In the genomic region with DNA sequence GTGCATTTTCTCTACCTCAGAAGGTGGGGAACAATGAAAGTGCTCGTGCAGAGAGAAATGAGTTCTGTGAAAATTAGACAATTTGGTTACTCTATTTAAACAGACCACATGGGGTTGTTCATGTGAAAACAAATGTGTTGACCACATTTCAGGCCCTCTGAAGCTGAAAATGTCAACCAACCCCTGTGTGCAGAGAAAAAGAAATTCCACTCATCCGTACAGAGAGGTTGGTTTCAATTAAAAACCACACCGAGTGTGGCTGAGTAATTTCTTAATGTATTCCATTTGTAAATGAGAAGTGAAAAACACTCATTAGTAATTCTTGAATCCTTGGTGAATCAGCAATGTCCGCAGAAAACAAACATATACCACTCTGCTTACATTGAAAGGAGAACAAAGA, we compare ENCODE assay signal across 10 cellular contexts. TPM values are rescaled to one million over a fixed set of nuclear protein-coding genes. Genes with fewer than 3 reads are reported as not detected.
DNase-seq lines count a peak whose midpoint lies in the region; ATAC-seq and TF ChIP-seq lines count a peak whose summit lies in the region.
"Had no signal": no experiment of that assay in that cellular context is flagged by ENCODE, and none has a peak within 500 bp of the region (broad histone marks: within the 10 kb centered on the region; RNA-seq: fewer than 3 reads in every experiment).

No MANE protein-coding gene starts in this region.

- H3K4me3 ChIP-seq in mucosa of descending colon: no peak overlapping the region

- DNase-seq in NCI-H2081 (lab: John Stamatoyannopoulos, UW) (peak; percentile 25 to 72), NCI-H2081 treated with DMSO at 0.1 percent for 48 hours (lab: John Stamatoyannopoulos, UW) (no peak), M059J (ENCODE audit: low read depth) (peak; percentile 72), renal cortical epithelial cell (ENCODE audit: low read depth) (peak; percentile 94), substantia nigra (lab: John Stamatoyannopoulos, UW) (no peak), mucosa of descending colon (no peak), HCEC 1CT (no peak)
- DNase-seq: mesenchymal stem cell had no signal

- ATAC-seq in HG02610 (IDR thresholded peaks at IDR 0.05; ENCODE audit: unreplicated experiment): peak; percentile 76
- ATAC-seq in mucosa of descending colon: no peak

- H3K4me1 ChIP-seq in mucosa of descending colon (ENCODE audit: low read depth): peaks cover 8% of the 10 kb centered on the region

- H3K27ac ChIP-seq in substantia nigra (ENCODE audit: low read depth, low read length, poor library complexity, severe bottlenecking): no peak overlapping the region

- intact Hi-C loops in mucosa of descending colon (cut with DNase I, micrococcal nuclease): no loop called here

- no peak for TF ChIP-seq CTCF in mucosa of descending colon (IDR thresholded peaks at IDR 0.05)

- H3K36me3 ChIP-seq in mucosa of descending colon (ENCODE audit: low read depth): no peaks in the 10 kb centered on the region

- H3K9me3 ChIP-seq in mucosa of descending colon: no peaks in the 10 kb centered on the region

RNA-seq across cellular contexts. Expression of a gene that starts 46.9 kb away (rescaled TPM):
- 2.8 and 2.9 TPM in 2 replicates for total RNA-seq in M059J (2014; rRNA removed; shearing (Covaris generic))
- total RNA-seq in renal cortical epithelial cell (0.35 and 0.55 TPM in 2 replicates), mucosa of descending colon (1 to 10 TPM in 1 of 3 donors, under 1 TPM in 2; 0.26 to 2.9 (median 0.29) TPM)
- total RNA-seq: A673 had no signal

Comparison
In these comparisons a context has a peak if more than half of its experiments do, and no peak if none do; other contexts are left out.
1. DNase-seq: peak in NCI-H2081 (2 of 2), M059J (single experiment) and renal cortical epithelial cell (single experiment); none in NCI-H2081 treated with DMSO at 0.1 percent for 48 hours (single experiment), substantia nigra (0 of 49), mucosa of descending colon (0 of 3) and HCEC 1CT (single experiment).